In genomic region chr4:139872274-139872673, GRCh38 we compare ENCODE assay signal across 8 cellular contexts.
DNase-seq lines count a peak whose midpoint lies in the region; TF ChIP-seq lines count a peak whose summit lies in the region.

No MANE protein-coding gene starts in this region.

- DNase-seq in MCF 10A (ENCODE audit: unreplicated experiment) (peak; percentile 90), breast epithelium (ENCODE audit: low spot score in 2 of 2) (no peak), T1000 (lab: John Stamatoyannopoulos, UW) (peak; percentile 6), hepatic stellate cell (ENCODE audit: low spot score) (peak; percentile 63), caudate nucleus (lab: John Stamatoyannopoulos, UW) (no peak), cerebellar cortex (ENCODE audit: low spot score) (no peak), NCI-H526 treated with DMSO at 0.1 percent for 48 hours (lab: John Stamatoyannopoulos, UW) (no peak), BE2C (no peak)

- no peaks in the 10 kb centered on the region for H3K4me1 ChIP-seq in breast epithelium
- peaks cover 22% of the 10 kb centered on the region for H3K4me1 ChIP-seq in BE2C

- POLR2A ChIA-PET in MCF 10A (lab: Yijun Ruan, JAX): interaction anchor here (0.7 to 5.5 kb wide), 6 partner anchors 12 to 1609 kb away, joined by 3 to 43 read pairs (median 4); no protein-coding TSS in a partner anchor

- H3K9me3 ChIP-seq in breast epithelium (no peaks in the 10 kb centered on the region), BE2C (no peaks in the 10 kb centered on the region)

- peaks cover 8% of the 10 kb centered on the region for H3K4me1 Mint-ChIP-seq in MCF 10A (ENCODE audit: insufficient read depth, unreplicated experiment)

- CTCF ChIA-PET in MCF 10A (lab: Yijun Ruan, JAX): interaction anchor here (1.4 to 2.3 kb wide), 2 partner anchors 10 to 215 kb away, joined by 6 read pairs; no protein-coding TSS in a partner anchor

- H3K27ac ChIP-seq in breast epithelium (no peak overlapping the region), caudate nucleus (ENCODE audit: low read depth, low read length) (no peak overlapping the region)

- no peaks in the 10 kb centered on the region for H3K36me3 Mint-ChIP-seq in MCF 10A (ENCODE audit: insufficient read depth, unreplicated experiment)

- peak overlapping the region; percentile 9 for H3K27ac Mint-ChIP-seq in MCF 10A (ENCODE audit: low read depth, unreplicated experiment)

- no peaks in the 10 kb centered on the region for H3K27me3 Mint-ChIP-seq in MCF 10A (ENCODE audit: insufficient read depth, unreplicated experiment)

- no peaks in the 10 kb centered on the region for H3K9me3 Mint-ChIP-seq in MCF 10A (ENCODE audit: unreplicated experiment)

- H3K36me3 ChIP-seq in breast epithelium (no peaks in the 10 kb centered on the region), BE2C (peaks cover 3% of the 10 kb centered on the region; the same call in 1 of the 2 replicates)

- H3K4me3 Mint-ChIP-seq in MCF 10A (ENCODE audit: unreplicated experiment): no peak overlapping the region

- no TSS peak for BruUV-seq in MCF 10A (replicated peaks; lab: Mats Ljungman, UMichigan)

- H3K27me3 ChIP-seq in breast epithelium (no peaks in the 10 kb centered on the region), BE2C (no peaks in the 10 kb centered on the region)

- intact Hi-C loops in MCF 10A (cut with micrococcal nuclease) (loop anchor here (1.0 kb wide), 1 partner anchor 278 kb away; no protein-coding TSS in a partner anchor), breast epithelium (cut with DNase I; ENCODE audit: low total_unique reads) (no loop called here)

- TF ChIP-seq POLR2A in breast epithelium (IDR thresholded peaks at IDR 0.05): no peak

- H3K4me3 ChIP-seq in breast epithelium (no peak overlapping the region), BE2C (ENCODE audit: low read depth, low read length) (no peak overlapping the region)

- no peak for TF ChIP-seq CTCF in MCF 10A (IDR thresholded peaks at IDR 0.05; ENCODE audit: unreplicated experiment)
- no peak for TF ChIP-seq CTCF in breast epithelium (IDR thresholded peaks at IDR 0.05)
- TF ChIP-seq CTCF in BE2C (IDR thresholded peaks at IDR 0.05; ENCODE audit: low read depth, low read length): no peak

Comparison
In these comparisons a context has a peak if more than half of its experiments do, and no peak if none do; other contexts are left out.
1. DNase-seq: peak in MCF 10A (single experiment), T1000 (single experiment) and hepatic stellate cell (single experiment); none in breast epithelium (0 of 2), caudate nucleus (0 of 61), cerebellar cortex (single experiment), NCI-H526 treated with DMSO at 0.1 percent for 48 hours (single experiment) and BE2C (single experiment).